ENCODE assay signal across 1 cellular context in the genomic region with DNA sequence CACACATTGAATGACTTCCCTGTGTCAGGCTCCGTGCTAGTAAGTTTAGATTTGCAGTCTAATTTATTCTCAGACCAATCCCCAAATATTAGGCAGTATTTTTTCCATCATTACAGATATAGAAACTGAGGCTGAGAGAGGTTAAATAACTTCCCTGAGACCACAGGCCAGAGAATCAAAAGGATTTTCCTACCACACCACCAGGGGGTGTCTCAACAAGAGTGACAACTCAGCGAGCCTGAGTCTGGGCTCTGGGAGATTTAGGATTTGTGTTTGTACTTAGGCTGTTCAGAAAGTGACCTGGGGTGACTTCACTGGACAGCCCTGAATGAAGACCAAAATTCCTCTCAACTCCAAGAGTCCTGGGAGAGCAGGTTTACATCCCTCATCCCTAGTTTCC.
TF ChIP-seq lines count a peak whose summit lies in the region.

No MANE protein-coding gene starts in this region.

TF ChIP-seq in HCT116, 20 proteins besides CTCF, POLR2A, EP300 and RAD21 (continued from another document):
- TF ChIP-seq, protein P1, sequence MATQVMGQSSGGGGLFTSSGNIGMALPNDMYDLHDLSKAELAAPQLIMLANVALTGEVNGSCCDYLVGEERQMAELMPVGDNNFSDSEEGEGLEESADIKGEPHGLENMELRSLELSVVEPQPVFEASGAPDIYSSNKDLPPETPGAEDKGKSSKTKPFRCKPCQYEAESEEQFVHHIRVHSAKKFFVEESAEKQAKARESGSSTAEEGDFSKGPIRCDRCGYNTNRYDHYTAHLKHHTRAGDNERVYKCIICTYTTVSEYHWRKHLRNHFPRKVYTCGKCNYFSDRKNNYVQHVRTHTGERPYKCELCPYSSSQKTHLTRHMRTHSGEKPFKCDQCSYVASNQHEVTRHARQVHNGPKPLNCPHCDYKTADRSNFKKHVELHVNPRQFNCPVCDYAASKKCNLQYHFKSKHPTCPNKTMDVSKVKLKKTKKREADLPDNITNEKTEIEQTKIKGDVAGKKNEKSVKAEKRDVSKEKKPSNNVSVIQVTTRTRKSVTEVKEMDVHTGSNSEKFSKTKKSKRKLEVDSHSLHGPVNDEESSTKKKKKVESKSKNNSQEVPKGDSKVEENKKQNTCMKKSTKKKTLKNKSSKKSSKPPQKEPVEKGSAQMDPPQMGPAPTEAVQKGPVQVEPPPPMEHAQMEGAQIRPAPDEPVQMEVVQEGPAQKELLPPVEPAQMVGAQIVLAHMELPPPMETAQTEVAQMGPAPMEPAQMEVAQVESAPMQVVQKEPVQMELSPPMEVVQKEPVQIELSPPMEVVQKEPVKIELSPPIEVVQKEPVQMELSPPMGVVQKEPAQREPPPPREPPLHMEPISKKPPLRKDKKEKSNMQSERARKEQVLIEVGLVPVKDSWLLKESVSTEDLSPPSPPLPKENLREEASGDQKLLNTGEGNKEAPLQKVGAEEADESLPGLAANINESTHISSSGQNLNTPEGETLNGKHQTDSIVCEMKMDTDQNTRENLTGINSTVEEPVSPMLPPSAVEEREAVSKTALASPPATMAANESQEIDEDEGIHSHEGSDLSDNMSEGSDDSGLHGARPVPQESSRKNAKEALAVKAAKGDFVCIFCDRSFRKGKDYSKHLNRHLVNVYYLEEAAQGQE (IDR thresholded peaks at IDR 0.05; ENCODE audit: low read depth) = no peak
- TF ChIP-seq, protein P2, sequence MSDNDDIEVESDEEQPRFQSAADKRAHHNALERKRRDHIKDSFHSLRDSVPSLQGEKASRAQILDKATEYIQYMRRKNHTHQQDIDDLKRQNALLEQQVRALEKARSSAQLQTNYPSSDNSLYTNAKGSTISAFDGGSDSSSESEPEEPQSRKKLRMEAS (IDR thresholded peaks at IDR 0.05) = no peak
- TF ChIP-seq YY1 (IDR thresholded peaks at IDR 0.05; ENCODE audit: extremely low read depth, insufficient replicate concordance, low read depth, low read length) (no peak), TCF7L2 (IDR thresholded peaks at IDR 0.05; ENCODE audit: borderline replicate concordance, extremely low read depth, insufficient read depth, insufficient read length) (no peak), EZH2 (IDR thresholded peaks at IDR 0.05) (no peak), EGR1 (IDR thresholded peaks at IDR 0.05; ENCODE audit: low read depth) (no peak), CEBPB (IDR thresholded peaks at IDR 0.05; ENCODE audit: low read depth) (no peak), ZFX (IDR thresholded peaks at IDR 0.05) (no peak), ZNF274 (IDR thresholded peaks at IDR 0.05; ENCODE audit: low read depth, low read length) (no peak), ELF1 (IDR thresholded peaks at IDR 0.05; ENCODE audit: borderline replicate concordance, low read depth) (no peak), FOSL1 (IDR thresholded peaks at IDR 0.05; ENCODE audit: low read depth) (no peak)
- TF ChIP-seq, protein P3, sequence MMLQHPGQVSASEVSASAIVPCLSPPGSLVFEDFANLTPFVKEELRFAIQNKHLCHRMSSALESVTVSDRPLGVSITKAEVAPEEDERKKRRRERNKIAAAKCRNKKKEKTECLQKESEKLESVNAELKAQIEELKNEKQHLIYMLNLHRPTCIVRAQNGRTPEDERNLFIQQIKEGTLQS (IDR thresholded peaks at IDR 0.05) = no peak
- TF ChIP-seq, protein P4, sequence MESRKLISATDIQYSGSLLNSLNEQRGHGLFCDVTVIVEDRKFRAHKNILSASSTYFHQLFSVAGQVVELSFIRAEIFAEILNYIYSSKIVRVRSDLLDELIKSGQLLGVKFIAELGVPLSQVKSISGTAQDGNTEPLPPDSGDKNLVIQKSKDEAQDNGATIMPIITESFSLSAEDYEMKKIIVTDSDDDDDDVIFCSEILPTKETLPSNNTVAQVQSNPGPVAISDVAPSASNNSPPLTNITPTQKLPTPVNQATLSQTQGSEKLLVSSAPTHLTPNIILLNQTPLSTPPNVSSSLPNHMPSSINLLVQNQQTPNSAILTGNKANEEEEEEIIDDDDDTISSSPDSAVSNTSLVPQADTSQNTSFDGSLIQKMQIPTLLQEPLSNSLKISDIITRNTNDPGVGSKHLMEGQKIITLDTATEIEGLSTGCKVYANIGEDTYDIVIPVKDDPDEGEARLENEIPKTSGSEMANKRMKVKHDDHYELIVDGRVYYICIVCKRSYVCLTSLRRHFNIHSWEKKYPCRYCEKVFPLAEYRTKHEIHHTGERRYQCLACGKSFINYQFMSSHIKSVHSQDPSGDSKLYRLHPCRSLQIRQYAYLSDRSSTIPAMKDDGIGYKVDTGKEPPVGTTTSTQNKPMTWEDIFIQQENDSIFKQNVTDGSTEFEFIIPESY (IDR thresholded peaks at IDR 0.05; ENCODE audit: extremely low read depth, insufficient replicate concordance, low read length) = no peak
